20 cellular contexts compared by ENCODE assay signal in genomic region chr3:102733811-102734574, GRCh38.
DNase-seq lines count a peak whose midpoint lies in the region; ATAC-seq and TF ChIP-seq lines count a peak whose summit lies in the region.
"Had no signal": no experiment of that assay in that cellular context is flagged by ENCODE, and none has a peak within 500 bp of the region (broad histone marks: within the 10 kb centered on the region; RNA-seq: fewer than 3 reads in every experiment).

No MANE protein-coding gene starts in this region.

- H4K91ac ChIP-seq in neuronal stem cell (ENCODE audit: low read depth, low read length, poor library complexity): no peak overlapping the region

- no peaks in the 10 kb centered on the region for H3K36me3 ChIP-seq in neuronal stem cell (replicated peaks in 1 of 2; ENCODE audit: control insufficient read depth in 2 of 2, insufficient read depth in 2 of 2, low read length in 2 of 2)
- H3K36me3 ChIP-seq: esophagus muscularis mucosa, heart right ventricle, uterus had no signal

- H3K4me3 Mint-ChIP-seq in activated CD4-positive, alpha-beta T cell treated with anti-CD3 and anti-CD28 coated beads, Interleukin-2, amount 10 ng/mL, durations not matched to agents 24 days and 14 days: no peak overlapping the region
- H3K4me3 Mint-ChIP-seq in effector memory CD8-positive, alpha-beta T cell: no peak overlapping the region
- H3K4me3 Mint-ChIP-seq: activated CD8-positive, alpha-beta T cell treated with anti-CD3 and anti-CD28 coated beads, Interleukin-2, amount 10 ng/mL, durations not matched to agents 7 days and 5 days; B cell had no signal

- H3K4me1 Mint-ChIP-seq in activated CD4-positive, alpha-beta T cell treated with anti-CD3 and anti-CD28 coated beads, Interleukin-2, amount 10 ng/mL, durations not matched to agents 24 days and 14 days: no peaks in the 10 kb centered on the region
- H3K4me1 Mint-ChIP-seq in effector memory CD8-positive, alpha-beta T cell (ENCODE audit: low read depth in 2 of 2): peaks cover 0 to 4% of the 10 kb centered on the region in 2 donors
- H3K4me1 Mint-ChIP-seq: B cell had no signal

- no peak overlapping the region for H3K23ac ChIP-seq in neuronal stem cell (ENCODE audit: low read depth, low read length, poor library complexity)

- DNase-seq in ELR (ENCODE audit: low read depth) (peak; percentile 24), NCI-H226 (peak; percentile 63), epithelial cell of esophagus (ENCODE audit: low read depth) (peak; percentile 22), neuronal stem cell (ENCODE audit: low spot score) (peak; percentile 5), KG1 (lab: John Stamatoyannopoulos, UW) (no peak)
- no peak for DNase-seq in activated CD4-positive, alpha-beta T cell treated with anti-CD3 and anti-CD28 coated beads, Interleukin-2, amount 10 ng/mL, durations not matched to agents 24 days and 14 days
- no peak for DNase-seq in effector memory CD8-positive, alpha-beta T cell
- DNase-seq: activated CD8-positive, alpha-beta T cell treated with anti-CD3 and anti-CD28 coated beads, Interleukin-2, amount 10 ng/mL, durations not matched to agents 7 days and 5 days; amygdala; DMS 273 treated with DMSO at 0.1 percent for 48 hours; heart right ventricle; Karpas-422; NCI-H1694 treated with DMSO at 0.1 percent for 48 hours; NCI-H510A treated with DMSO at 0.1 percent for 48 hours; uterus had no signal

- no peak overlapping the region for H3K4ac ChIP-seq in neuronal stem cell (ENCODE audit: low read length)

- no peaks in the 10 kb centered on the region for H3K9me3 Mint-ChIP-seq in activated CD4-positive, alpha-beta T cell treated with anti-CD3 and anti-CD28 coated beads, Interleukin-2, amount 10 ng/mL, durations not matched to agents 24 days and 14 days
- peaks cover 0 to 6% of the 10 kb centered on the region in 2 donors for H3K9me3 Mint-ChIP-seq in effector memory CD8-positive, alpha-beta T cell

- H3K27me3 Mint-ChIP-seq in activated CD4-positive, alpha-beta T cell treated with anti-CD3 and anti-CD28 coated beads, Interleukin-2, amount 10 ng/mL, durations not matched to agents 24 days and 14 days: no peaks in the 10 kb centered on the region
- H3K27me3 Mint-ChIP-seq in effector memory CD8-positive, alpha-beta T cell: no peaks in the 10 kb centered on the region
- H3K27me3 Mint-ChIP-seq: B cell had no signal

- intact Hi-C loops in activated CD4-positive, alpha-beta T cell treated with anti-CD3 and anti-CD28 coated beads, Interleukin-2, amount 10 ng/mL, durations not matched to agents 24 days and 14 days (cut with micrococcal nuclease): no loop called here

- no peaks in the 10 kb centered on the region for H3K4me1 ChIP-seq in neuronal stem cell (ENCODE audit: control insufficient read depth in 2 of 2, insufficient read depth in 1 of 2, low read depth in 1 of 2, low read length in 2 of 2)
- H3K4me1 ChIP-seq: uterus had no signal

- H3K18ac ChIP-seq in neuronal stem cell (ENCODE audit: low read length): no peak overlapping the region

- whole genome bisulfite sequencing in neuronal stem cell (ENCODE audit: extremely low coverage in 2 of 2, insufficient read length in 2 of 2, insufficient replicate concordance in 1 of 2), 2 donors: no CpG with 5 or more reads among the region's 5 CpGs

- no peak overlapping the region for H2BK5ac ChIP-seq in neuronal stem cell (ENCODE audit: low read length)

- no peak overlapping the region for H2BK12ac ChIP-seq in neuronal stem cell (ENCODE audit: low read length)

- no peaks in the 10 kb centered on the region for H3K79me1 ChIP-seq in neuronal stem cell (ENCODE audit: low read depth, low read length)

- no peak overlapping the region for H3K27ac ChIP-seq in neuronal stem cell (replicated peaks; ENCODE audit: low read length)
- H3K27ac ChIP-seq: coronary artery, esophagus muscularis mucosa, heart right ventricle, PC-9, uterus had no signal

- no peak overlapping the region for H3K9ac ChIP-seq in neuronal stem cell (ENCODE audit: low read depth, low read length, poor library complexity)

- no peak overlapping the region for H3K14ac ChIP-seq in neuronal stem cell (ENCODE audit: low read length)

- no peaks in the 10 kb centered on the region for H3K9me3 ChIP-seq in neuronal stem cell (replicated peaks in 1 of 2; ENCODE audit: control insufficient read depth in 2 of 2, insufficient read depth in 1 of 2, low read depth in 1 of 2, low read length in 2 of 2)
- H3K9me3 ChIP-seq: esophagus muscularis mucosa, heart right ventricle, uterus had no signal

- no peak for TF ChIP-seq CTCF in epithelial cell of esophagus (IDR thresholded peaks at IDR 0.05; ENCODE audit: insufficient read depth, low read depth, low read length, missing control alignments)

- no peak overlapping the region for H4K8ac ChIP-seq in neuronal stem cell (ENCODE audit: low read depth, low read length)

- H2AFZ ChIP-seq in neuronal stem cell (ENCODE audit: low read length): no peak overlapping the region

- H3K27me3 ChIP-seq in neuronal stem cell (ENCODE audit: control insufficient read depth in 3 of 3, insufficient read depth in 3 of 3, low read depth in 1 of 3, low read length in 3 of 3): no peaks in the 10 kb centered on the region
- H3K27me3 ChIP-seq: esophagus muscularis mucosa, heart right ventricle, uterus had no signal

- H2AK5ac ChIP-seq in neuronal stem cell (ENCODE audit: low read depth, low read length): no peak overlapping the region

- no peak overlapping the region for H2BK15ac ChIP-seq in neuronal stem cell (ENCODE audit: low read length)

- no peak overlapping the region for H3K4me2 ChIP-seq in neuronal stem cell (ENCODE audit: insufficient read depth, low read length, poor library complexity, severe bottlenecking)

- H3K36me3 Mint-ChIP-seq in activated CD4-positive, alpha-beta T cell treated with anti-CD3 and anti-CD28 coated beads, Interleukin-2, amount 10 ng/mL, durations not matched to agents 24 days and 14 days (ENCODE audit: low read depth): no peaks in the 10 kb centered on the region
- H3K36me3 Mint-ChIP-seq in effector memory CD8-positive, alpha-beta T cell (ENCODE audit: insufficient read depth): no peaks in the 10 kb centered on the region

- no peak overlapping the region for H3K4me3 ChIP-seq in epithelial cell of esophagus (ENCODE audit: low read length)
- H3K4me3 ChIP-seq in neuronal stem cell (ENCODE audit: low read length in 2 of 2): no peak overlapping the region
- H3K4me3 ChIP-seq: coronary artery, esophagus muscularis mucosa, heart right ventricle, PC-9, uterus had no signal

- H2BK120ac ChIP-seq in neuronal stem cell (ENCODE audit: low read depth, low read length): no peak overlapping the region

- H3K27ac Mint-ChIP-seq in activated CD4-positive, alpha-beta T cell treated with anti-CD3 and anti-CD28 coated beads, Interleukin-2, amount 10 ng/mL, durations not matched to agents 24 days and 14 days: no peak overlapping the region
- no peak overlapping the region for H3K27ac Mint-ChIP-seq in effector memory CD8-positive, alpha-beta T cell
- H3K27ac Mint-ChIP-seq: activated CD8-positive, alpha-beta T cell treated with anti-CD3 and anti-CD28 coated beads, Interleukin-2, amount 10 ng/mL, durations not matched to agents 7 days and 5 days; B cell had no signal

- no peak for ATAC-seq in GM19328 (IDR thresholded peaks at IDR 0.05; ENCODE audit: unreplicated experiment)
- ATAC-seq in effector memory CD8-positive, alpha-beta T cell (replicated peaks): no peak
- ATAC-seq: activated CD8-positive, alpha-beta T cell treated with anti-CD3 and anti-CD28 coated beads, Interleukin-2, amount 10 ng/mL, durations not matched to agents 7 days and 5 days; heart right ventricle had no signal

Comparison
In these comparisons a context has a peak if more than half of its experiments do, and no peak if none do; other contexts are left out.
1. DNase-seq: peak in ELR (single experiment), NCI-H226 (single experiment), epithelial cell of esophagus (single experiment) and neuronal stem cell (single experiment); none in activated CD4-positive, alpha-beta T cell treated with anti-CD3 and anti-CD28 coated beads, Interleukin-2, amount 10 ng/mL, durations not matched to agents 24 days and 14 days (single experiment), KG1 (single experiment) and effector memory CD8-positive, alpha-beta T cell (0 of 3).